In genomic region chr15:42157381-42157780, GRCh38 we compare ENCODE assay signal across 1 cellular context.
TF ChIP-seq lines count a peak whose summit lies in the region.

No MANE protein-coding gene starts in this region.

TF ChIP-seq in GM12878, 131 proteins besides CTCF, POLR2A, EP300 and RAD21 (continued from another document):
- TF ChIP-seq NKRF (conservative IDR thresholded peaks at IDR 0.05): no peak
